8 cellular contexts compared by ENCODE assay signal in genomic region chr14:77707355-77707723, GRCh38. TPM values are rescaled to one million over a fixed set of nuclear protein-coding genes. Genes with fewer than 3 reads are reported as not detected.
DNase-seq lines count a peak whose midpoint lies in the region; ATAC-seq and TF ChIP-seq lines count a peak whose summit lies in the region.

No MANE protein-coding gene starts in this region.

- WGBS in right lobe of liver (ENCODE audit: insufficient coverage, low coverage, low lambda C conversion rate, missing lambda C conversion rate), result 0% methylated on average over 14 of the region's 14 CpGs

- peaks cover 29% of the 10 kb centered on the region for H3K4me1 Mint-ChIP-seq in dendritic cell treated with granulocyte-macrophage colony-stimulating factor and Interleukin-4, amounts not matched to agents 40 ng/mL and 50 ng/mL, for 4 days (ENCODE audit: low read depth)

- H3K4me3 ChIP-seq in Peyer's patch, result peak overlapping the region; percentile 69 to 85 (median 83)
- H3K4me3 ChIP-seq in right lobe of liver, result peak overlapping the region; percentile 81 to 94 (median 89)

- ATAC-seq in GM19397 (IDR thresholded peaks at IDR 0.05; ENCODE audit: unreplicated experiment) (peak; percentile 6), HG03442 (IDR thresholded peaks at IDR 0.05; ENCODE audit: unreplicated experiment) (peak; percentile 21), right lobe of liver (peak; percentile 49 to 59 (median 54))

- H3K4me3 Mint-ChIP-seq in dendritic cell treated with granulocyte-macrophage colony-stimulating factor and Interleukin-4, amounts not matched to agents 40 ng/mL and 50 ng/mL, for 4 days, result peak overlapping the region; percentile 82

- H3K36me3 ChIP-seq in Peyer's patch, result peaks cover 0 to 44% (median 0%) of the 10 kb centered on the region in 3 donors
- peaks cover 3 to 40% (median 12%) of the 10 kb centered on the region in 4 donors for H3K36me3 ChIP-seq in right lobe of liver

- DNase-seq in NCI-H1092 treated with DMSO at 0.1 percent for 48 hours (lab: John Stamatoyannopoulos, UW), result peak; percentile 16
- DNase-seq in NCI-H1092 (lab: John Stamatoyannopoulos, UW), result no peak
- DNase-seq in Peyer's patch, result peak in 2 of 3 donors; percentile 54 to 70
- DNase-seq in right lobe of liver, result peak in 1 of 3 donors; percentile 31
- peak; percentile 70 for DNase-seq in superior temporal gyrus (ENCODE audit: extremely low spot score)

- no peaks in the 10 kb centered on the region for H3K27me3 Mint-ChIP-seq in dendritic cell treated with granulocyte-macrophage colony-stimulating factor and Interleukin-4, amounts not matched to agents 40 ng/mL and 50 ng/mL, for 4 days

- no peak for TF ChIP-seq POLR2A in Peyer's patch (IDR thresholded peaks at IDR 0.05)
- no peak for TF ChIP-seq POLR2A in right lobe of liver (IDR thresholded peaks at IDR 0.05)

- H3K9me3 ChIP-seq in Peyer's patch, result no peaks in the 10 kb centered on the region
- H3K9me3 ChIP-seq in right lobe of liver, result no peaks in the 10 kb centered on the region

- H3K27ac Mint-ChIP-seq in dendritic cell treated with granulocyte-macrophage colony-stimulating factor and Interleukin-4, amounts not matched to agents 40 ng/mL and 50 ng/mL, for 4 days, result peak overlapping the region; percentile 80

- H3K4me1 ChIP-seq in Peyer's patch (peaks cover 0 to 31% (median 8%) of the 10 kb centered on the region in 4 donors), right lobe of liver (peaks cover 0 to 29% (median 13%) of the 10 kb centered on the region in 4 donors)

- TF ChIP-seq CTCF in Peyer's patch (IDR thresholded peaks at IDR 0.05), result peak in 4 of 6 experiments; percentile 20 to 67 (median 59)
- peak in 3 of 4 donors; percentile 13 to 21 (median 14) for TF ChIP-seq CTCF in right lobe of liver (IDR thresholded peaks at IDR 0.05)

- no peaks in the 10 kb centered on the region for H3K27me3 ChIP-seq in Peyer's patch
- no peaks in the 10 kb centered on the region for H3K27me3 ChIP-seq in right lobe of liver

- no peaks in the 10 kb centered on the region for H3K9me3 Mint-ChIP-seq in dendritic cell treated with granulocyte-macrophage colony-stimulating factor and Interleukin-4, amounts not matched to agents 40 ng/mL and 50 ng/mL, for 4 days

- peaks cover 72% of the 10 kb centered on the region for H3K36me3 Mint-ChIP-seq in dendritic cell treated with granulocyte-macrophage colony-stimulating factor and Interleukin-4, amounts not matched to agents 40 ng/mL and 50 ng/mL, for 4 days (ENCODE audit: low read depth)

- intact Hi-C loops in dendritic cell treated with granulocyte-macrophage colony-stimulating factor and Interleukin-4, amounts not matched to agents 40 ng/mL and 50 ng/mL, for 4 days (cut with micrococcal nuclease), result loop anchor here (5.0 kb wide), 1 partner anchor 95 kb away; the partner anchor contains the start of gene ADCK1
- intact Hi-C loops in right lobe of liver (cut with DNase I), result no loop called here

- H3K27ac ChIP-seq in Peyer's patch (peak overlapping the region; percentile 51 to 76 (median 60)), right lobe of liver (peak overlapping the region in 2 of 3 donors; percentile 37 to 41)

RNA-seq across cellular contexts. Expression of gene ALKBH1, which starts 0.5 kb away (rescaled TPM):
- total RNA-seq in Peyer's patch, result 10 to 100 TPM; 12.6 to 15.4 (median 14.2) TPM
- total RNA-seq in right lobe of liver, result 1 to 10 TPM; 4.9 to 7.1 (median 5.5) TPM

RNA-seq across cellular contexts. Expression of gene SLIRP, which starts 0.6 kb away (rescaled TPM):
- 100 to 1,000 TPM in 2 of 4 donors, 10 to 100 TPM in 2; 40.4 to 162 (median 107) TPM for total RNA-seq in Peyer's patch
- 100 to 1,000 TPM in 2 of 6 experiments, 10 to 100 TPM in 4; 51.3 to 214 (median 60.6) TPM for total RNA-seq in right lobe of liver

RNA-seq across cellular contexts. Expression of gene SNW1, which starts 53.6 kb away (rescaled TPM):
- total RNA-seq in Peyer's patch (10 to 100 TPM; 31.7 to 99.9 (median 44.9) TPM), right lobe of liver (10 to 100 TPM; 16.2 to 27.9 (median 22.1) TPM)
